22 cellular contexts compared by ENCODE assay signal in genomic region chr12:24062642-24063245, GRCh38.
DNase-seq lines count a peak whose midpoint lies in the region; ATAC-seq and TF ChIP-seq lines count a peak whose summit lies in the region.
"Had no signal": no experiment of that assay in that cellular context is flagged by ENCODE, and none has a peak within 500 bp of the region (broad histone marks: within the 10 kb centered on the region; RNA-seq: fewer than 3 reads in every experiment).

No MANE protein-coding gene starts in this region.

- H3K27ac ChIP-seq in smooth muscle cell (ENCODE audit: low read depth): peak overlapping the region; percentile 32
- H3K27ac ChIP-seq: KMS-11, right lobe of liver, transverse colon had no signal

- ATAC-seq in left cardiac atrium (peak; percentile 19 to 67), left colon (no peak)
- ATAC-seq: activated CD8-positive, alpha-beta memory T cell treated with anti-CD3 and anti-CD28 coated beads, Interleukin-2, amount 10 ng/mL, durations not matched to agents 7 days and 5 days; activated T-cell treated with anti-CD3 and anti-CD28 coated beads, Interleukin-2, amount 50 U/mL, for 4 hours; HCT116; right lobe of liver; stimulated activated effector memory CD8-positive, alpha-beta T cell treated with anti-CD3 and anti-CD28 coated beads, Interleukin-12 subunit alpha, Interleukin-12 subunit beta, amount 100 ng/mL, for 72 hours had no signal

- H3K4me1 ChIP-seq in smooth muscle cell (ENCODE audit: low read depth): no peaks in the 10 kb centered on the region
- H3K4me1 ChIP-seq: right lobe of liver had no signal

- TF ChIP-seq CTCF in cardiac fibroblast (IDR thresholded peaks at IDR 0.05; ENCODE audit: low read depth, low read length): no peak
- no peak for TF ChIP-seq CTCF in smooth muscle cell (IDR thresholded peaks at IDR 0.05; ENCODE audit: borderline replicate concordance, insufficient read depth, poor library complexity, severe bottlenecking)

- H3K27me3 ChIP-seq in smooth muscle cell (ENCODE audit: low read depth): no peaks in the 10 kb centered on the region
- H3K27me3 ChIP-seq: right lobe of liver, transverse colon had no signal

- H3K36me3 ChIP-seq in smooth muscle cell (ENCODE audit: low read depth): no peaks in the 10 kb centered on the region
- H3K36me3 ChIP-seq: right lobe of liver, transverse colon had no signal

- no peaks in the 10 kb centered on the region for H4K20me1 ChIP-seq in smooth muscle cell (ENCODE audit: low read depth)

- intact Hi-C loops in left cardiac atrium (cut with DNase I): no loop called here
- intact Hi-C loops in left colon (cut with DNase I, micrococcal nuclease): no loop called here

- H2AFZ ChIP-seq in smooth muscle cell (ENCODE audit: low read depth): no peak overlapping the region

- H3K79me2 ChIP-seq in smooth muscle cell (ENCODE audit: low read depth): no peaks in the 10 kb centered on the region

- H3K9ac ChIP-seq in smooth muscle cell (ENCODE audit: low read depth): no peak overlapping the region
- H3K9ac ChIP-seq: KMS-11, SK-N-SH had no signal

- no peaks in the 10 kb centered on the region for H3K9me3 ChIP-seq in smooth muscle cell (replicated peaks; ENCODE audit: low read depth)
- H3K9me3 ChIP-seq: right lobe of liver, SK-N-SH, transverse colon had no signal

- 56% methylated on average over 1 of the region's 1 CpG for WGBS in smooth muscle cell (ENCODE audit: low lambda C conversion rate)

- no peak overlapping the region for H3K4me2 ChIP-seq in smooth muscle cell
- H3K4me2 ChIP-seq: KMS-11, SK-N-SH had no signal

- peak; percentile 32 for DNase-seq in RPMI7951 (ENCODE audit: low read depth)
- peak; percentile 72 to 81 for DNase-seq in cardiac fibroblast (ENCODE audit: low read depth in 2 of 2)
- DNase-seq in left cardiac atrium: no peak
- DNase-seq in smooth muscle cell (lab: John Stamatoyannopoulos, UW; ENCODE audit: unreplicated experiment): no peak
- no peak for DNase-seq in NCI-H2196 treated with DMSO at 0.1 percent for 48 hours (lab: John Stamatoyannopoulos, UW; ENCODE audit: unreplicated experiment)
- no peak for DNase-seq in left colon
- DNase-seq in T-helper 9 cell: no peak
- DNase-seq: activated CD4-positive, CD25-positive, alpha-beta regulatory T cell; activated CD8-positive, alpha-beta memory T cell treated with anti-CD3 and anti-CD28 coated beads, Interleukin-2, amount 10 ng/mL, durations not matched to agents 7 days and 5 days; activated T-cell treated with anti-CD3 and anti-CD28 coated beads, Interleukin-2, amount 50 U/mL, for 4 hours; DMS79; islet precursor cell; NCI-H1436; NCI-H2081 treated with DMSO at 0.1 percent for 48 hours; right lobe of liver; RPMI8226; SK-N-SH; stimulated activated CD4-positive, alpha-beta T cell treated with anti-CD3 and anti-CD28 coated beads, Interleukin-4, amount 100 ng/mL, for 4 hours; transverse colon had no signal

- H3F3A ChIP-seq in smooth muscle cell (ENCODE audit: low read depth): no peaks in the 10 kb centered on the region

- H3K4me3 ChIP-seq in cardiac fibroblast (replicated peaks in 1 of 2; ENCODE audit: low read depth in 2 of 2, low read length in 2 of 2): no peak overlapping the region
- no peak overlapping the region for H3K4me3 ChIP-seq in smooth muscle cell
- H3K4me3 ChIP-seq: right lobe of liver, transverse colon had no signal

Comparison
In these comparisons a context has a peak if more than half of its experiments do, and no peak if none do; other contexts are left out.
1. DNase-seq: peak in RPMI7951 (single experiment) and cardiac fibroblast (2 of 2); none in left cardiac atrium (single experiment), smooth muscle cell (single experiment), NCI-H2196 treated with DMSO at 0.1 percent for 48 hours (single experiment), left colon (0 of 2) and T-helper 9 cell (single experiment).